Comparison of ENCODE assay signal across 19 cellular contexts in the genomic region with DNA sequence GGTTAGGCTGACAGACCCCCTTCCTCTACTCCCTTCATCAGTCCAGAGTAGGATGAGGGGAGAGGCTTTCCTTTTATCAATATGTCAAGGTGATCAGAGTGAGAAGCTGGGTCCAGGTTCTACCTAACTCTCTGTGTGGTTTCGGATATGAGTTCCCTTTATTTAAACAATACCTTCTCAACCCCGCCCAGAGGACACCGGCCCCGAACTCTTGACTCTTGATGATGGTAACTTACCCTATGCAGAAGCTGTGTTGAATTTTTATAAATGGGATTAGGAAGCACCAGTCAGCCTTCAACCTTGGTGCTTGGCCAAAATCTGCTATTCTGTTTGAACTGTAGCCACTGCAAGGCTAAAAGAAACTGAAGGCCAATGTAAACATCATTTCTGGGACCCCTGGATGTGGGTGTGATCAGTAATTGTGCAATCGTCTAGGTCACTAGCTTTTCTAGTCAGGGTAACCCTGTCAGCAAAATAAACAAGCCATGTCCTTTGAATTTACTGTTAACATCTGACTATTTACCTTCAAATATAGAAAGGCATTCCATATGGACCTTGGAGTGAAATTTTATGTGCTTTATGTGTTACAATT.
DNase-seq lines count a peak whose midpoint lies in the region; ATAC-seq, FAIRE-seq and TF ChIP-seq lines count a peak whose summit lies in the region.
"Had no signal": no experiment of that assay in that cellular context is flagged by ENCODE, and none has a peak within 500 bp of the region (broad histone marks: within the 10 kb centered on the region; RNA-seq: fewer than 3 reads in every experiment).

No MANE protein-coding gene starts in this region.

- TF ChIP-seq POLR2A in upper lobe of left lung (IDR thresholded peaks at IDR 0.05), result no peak

- TF ChIP-seq CTCF in D721Med (IDR thresholded peaks at IDR 0.05; ENCODE audit: insufficient read depth, missing control alignments) (no peak), fibroblast of mammary gland (conservative IDR thresholded peaks at IDR 0.05; ENCODE audit: control insufficient read depth, insufficient read depth, low read depth, low read length) (no peak), liver (IDR thresholded peaks at IDR 0.05; ENCODE audit: low read depth, low read length, missing input control) (no peak), upper lobe of left lung (IDR thresholded peaks at IDR 0.05) (no peak)

- no peak for TF ChIP-seq EP300 in upper lobe of left lung (IDR thresholded peaks at IDR 0.05)

- H3K4me1 Mint-ChIP-seq in CD4-positive, alpha-beta memory T cell, result no peaks in the 10 kb centered on the region

- 35% methylated on average over 5 of the region's 5 CpGs for WGBS in liver
- 51% methylated on average over 5 of the region's 5 CpGs for WGBS in upper lobe of left lung, 2 donors

- H3K27ac Mint-ChIP-seq in CD4-positive, alpha-beta memory T cell, result no peak overlapping the region

- peak overlapping the region in 1 of 2 donors; percentile 12 for H3K27ac ChIP-seq in liver (ENCODE audit: low read depth in 1 of 2, low read length in 2 of 2)
- H3K27ac ChIP-seq in upper lobe of left lung, result no peak overlapping the region
- no peak overlapping the region for H3K27ac ChIP-seq in CD4-positive, alpha-beta memory T cell (ENCODE audit: low read depth, low read length)
- H3K27ac ChIP-seq: A549; BLaER1 treated with 17β-estradiol and CSF1 and Interleukin-3, amounts not matched to agents 10 nM and 100 nM; SJCRH30 had no signal

- ATAC-seq in upper lobe of left lung (ENCODE audit: low FRiP score in 2 of 2) (no peak), HG03135 (IDR thresholded peaks at IDR 0.05; ENCODE audit: unreplicated experiment) (no peak)
- ATAC-seq: A549 had no signal

- CTCF ChIA-PET in CD4-positive, alpha-beta memory T cell (lab: Charles Lee; ENCODE audit: partially characterized antibody), result no interaction called here

- H3K9ac ChIP-seq in liver (ENCODE audit: low read depth in 1 of 2, low read length in 2 of 2), result no peak overlapping the region
- H3K9ac ChIP-seq: BLaER1 treated with 17β-estradiol and CSF1 and Interleukin-3, amounts not matched to agents 10 nM and 100 nM had no signal

- no peaks in the 10 kb centered on the region for H3K36me3 ChIP-seq in MG63
- H3K36me3 ChIP-seq in liver (ENCODE audit: control insufficient read depth in 4 of 4, insufficient read depth in 3 of 4, low read depth in 1 of 4, low read length in 3 of 4), result no peaks in the 10 kb centered on the region
- H3K36me3 ChIP-seq in upper lobe of left lung, result no peaks in the 10 kb centered on the region
- H3K36me3 ChIP-seq in CD4-positive, alpha-beta memory T cell (ENCODE audit: insufficient read depth, low read length), result no peaks in the 10 kb centered on the region
- H3K36me3 ChIP-seq: BLaER1 treated with 17β-estradiol and CSF1 and Interleukin-3, amounts not matched to agents 10 nM and 100 nM; SJCRH30 had no signal

- H3K9me3 Mint-ChIP-seq in CD4-positive, alpha-beta memory T cell, result peaks cover 0 to 10% (median 6%) of the 10 kb centered on the region in 8 donors

- H3K27me3 ChIP-seq in MG63 (no peaks in the 10 kb centered on the region), liver (ENCODE audit: control insufficient read depth in 4 of 4, insufficient read depth in 4 of 4, low read length in 3 of 4) (no peaks in the 10 kb centered on the region), upper lobe of left lung (no peaks in the 10 kb centered on the region)
- no peaks in the 10 kb centered on the region for H3K27me3 ChIP-seq in CD4-positive, alpha-beta memory T cell (ENCODE audit: insufficient read depth, low read length)
- H3K27me3 ChIP-seq: BLaER1 treated with 17β-estradiol and CSF1 and Interleukin-3, amounts not matched to agents 10 nM and 100 nM; SJCRH30 had no signal

- H3K4me1 ChIP-seq in liver (ENCODE audit: control insufficient read depth in 4 of 4, insufficient read depth in 4 of 4, low read length in 3 of 4), result peaks cover 0 to 9% (median 3%) of the 10 kb centered on the region in 4 donors
- no peaks in the 10 kb centered on the region for H3K4me1 ChIP-seq in upper lobe of left lung
- no peaks in the 10 kb centered on the region for H3K4me1 ChIP-seq in CD4-positive, alpha-beta memory T cell (ENCODE audit: insufficient read depth, low read length)
- H3K4me1 ChIP-seq: A549; BLaER1 treated with 17β-estradiol and CSF1 and Interleukin-3, amounts not matched to agents 10 nM and 100 nM; SJCRH30 had no signal

- no peak overlapping the region for H3K4me3 ChIP-seq in MG63
- no peak overlapping the region for H3K4me3 ChIP-seq in fibroblast of mammary gland (ENCODE audit: control insufficient read depth, low read depth, low read length)
- no peak overlapping the region for H3K4me3 ChIP-seq in liver (ENCODE audit: low read depth in 1 of 3, low read length in 3 of 3)
- no peak overlapping the region for H3K4me3 ChIP-seq in upper lobe of left lung
- no peak overlapping the region for H3K4me3 ChIP-seq in CD4-positive, alpha-beta memory T cell (ENCODE audit: low read length in 2 of 2)
- H3K4me3 ChIP-seq: A549; BLaER1 treated with 17β-estradiol and CSF1 and Interleukin-3, amounts not matched to agents 10 nM and 100 nM; SJCRH30 had no signal

- no peaks in the 10 kb centered on the region for H3K27me3 Mint-ChIP-seq in CD4-positive, alpha-beta memory T cell

- no peaks in the 10 kb centered on the region for H3K36me3 Mint-ChIP-seq in CD4-positive, alpha-beta memory T cell

- H3K9me3 ChIP-seq in MG63, result no peaks in the 10 kb centered on the region
- H3K9me3 ChIP-seq in liver (ENCODE audit: control insufficient read depth in 4 of 4, low read length in 3 of 4), result no peaks in the 10 kb centered on the region
- H3K9me3 ChIP-seq in upper lobe of left lung, result no peaks in the 10 kb centered on the region
- H3K9me3 ChIP-seq in CD4-positive, alpha-beta memory T cell (ENCODE audit: control insufficient read depth in 1 of 2, low read length in 2 of 2), result no peaks in the 10 kb centered on the region
- H3K9me3 ChIP-seq: A549; BLaER1 treated with 17β-estradiol and CSF1 and Interleukin-3, amounts not matched to agents 10 nM and 100 nM; SJCRH30 had no signal

- DNase-seq in D721Med (ENCODE audit: insufficient read length, low spot score), result no peak
- DNase-seq in MG63, result peak; percentile 16
- DNase-seq in fibroblast of mammary gland (ENCODE audit: low read depth), result peak; percentile 25
- DNase-seq in upper lobe of left lung, result no peak
- DNase-seq in CD4-positive, alpha-beta memory T cell, result no peak
- no peak for DNase-seq in middle frontal gyrus (ENCODE audit: extremely low spot score, low spot score)
- DNase-seq: EL, KG1, NCI-H1105, NCI-H1694, NCI-H226, NCI-H524 treated with DMSO at 0.1 percent for 48 hours, RPMI8226, SJCRH30 had no signal

- POLR2A ChIA-PET in CD4-positive, alpha-beta memory T cell (lab: Charles Lee; ENCODE audit: partially characterized antibody), result no interaction called here

- peak in 1 of 2 donors; percentile 49 for TF ChIP-seq RAD21 in liver (IDR thresholded peaks at IDR 0.05)

- intact Hi-C loops in CD4-positive, alpha-beta memory T cell (cut with micrococcal nuclease), result no loop called here

- no peak overlapping the region for H3K4me3 Mint-ChIP-seq in CD4-positive, alpha-beta memory T cell

- FAIRE-seq in D721Med (lab: Jason Lieb, UNC), result peak; percentile 38
- FAIRE-seq: A549, H1 had no signal

TF ChIP-seq in liver, 16 proteins besides CTCF, POLR2A, EP300 and RAD21 (continues in another document):
- TF ChIP-seq YY1 (IDR thresholded peaks at IDR 0.05) (peak; percentile 66), HNF4G (IDR thresholded peaks at IDR 0.05) (no peak), FOXA1 (IDR thresholded peaks at IDR 0.05) (peak; percentile 91), JUND (IDR thresholded peaks at IDR 0.05) (peak in 1 of 2 donors; percentile 59), SP1 (IDR thresholded peaks at IDR 0.05) (peak; percentile 43), EGR1 (IDR thresholded peaks at IDR 0.05; ENCODE audit: low read depth in 2 of 2) (no peak), NR2F2 (IDR thresholded peaks at IDR 0.05) (no peak), RXRA (IDR thresholded peaks at IDR 0.05) (peak; percentile 49 to 86), GABPA (IDR thresholded peaks at IDR 0.05 in 1 of 2, conservative IDR thresholded peaks at IDR 0.05 in 1 of 2) (no peak), FOXA2 (IDR thresholded peaks at IDR 0.05) (peak; percentile 98)
- TF ChIP-seq, protein P1, sequence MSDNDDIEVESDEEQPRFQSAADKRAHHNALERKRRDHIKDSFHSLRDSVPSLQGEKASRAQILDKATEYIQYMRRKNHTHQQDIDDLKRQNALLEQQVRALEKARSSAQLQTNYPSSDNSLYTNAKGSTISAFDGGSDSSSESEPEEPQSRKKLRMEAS (IDR thresholded peaks at IDR 0.05), result peak; percentile 57
- TF ChIP-seq, protein P2, sequence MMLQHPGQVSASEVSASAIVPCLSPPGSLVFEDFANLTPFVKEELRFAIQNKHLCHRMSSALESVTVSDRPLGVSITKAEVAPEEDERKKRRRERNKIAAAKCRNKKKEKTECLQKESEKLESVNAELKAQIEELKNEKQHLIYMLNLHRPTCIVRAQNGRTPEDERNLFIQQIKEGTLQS (IDR thresholded peaks at IDR 0.05), result no peak
- TF ChIP-seq, protein P3, sequence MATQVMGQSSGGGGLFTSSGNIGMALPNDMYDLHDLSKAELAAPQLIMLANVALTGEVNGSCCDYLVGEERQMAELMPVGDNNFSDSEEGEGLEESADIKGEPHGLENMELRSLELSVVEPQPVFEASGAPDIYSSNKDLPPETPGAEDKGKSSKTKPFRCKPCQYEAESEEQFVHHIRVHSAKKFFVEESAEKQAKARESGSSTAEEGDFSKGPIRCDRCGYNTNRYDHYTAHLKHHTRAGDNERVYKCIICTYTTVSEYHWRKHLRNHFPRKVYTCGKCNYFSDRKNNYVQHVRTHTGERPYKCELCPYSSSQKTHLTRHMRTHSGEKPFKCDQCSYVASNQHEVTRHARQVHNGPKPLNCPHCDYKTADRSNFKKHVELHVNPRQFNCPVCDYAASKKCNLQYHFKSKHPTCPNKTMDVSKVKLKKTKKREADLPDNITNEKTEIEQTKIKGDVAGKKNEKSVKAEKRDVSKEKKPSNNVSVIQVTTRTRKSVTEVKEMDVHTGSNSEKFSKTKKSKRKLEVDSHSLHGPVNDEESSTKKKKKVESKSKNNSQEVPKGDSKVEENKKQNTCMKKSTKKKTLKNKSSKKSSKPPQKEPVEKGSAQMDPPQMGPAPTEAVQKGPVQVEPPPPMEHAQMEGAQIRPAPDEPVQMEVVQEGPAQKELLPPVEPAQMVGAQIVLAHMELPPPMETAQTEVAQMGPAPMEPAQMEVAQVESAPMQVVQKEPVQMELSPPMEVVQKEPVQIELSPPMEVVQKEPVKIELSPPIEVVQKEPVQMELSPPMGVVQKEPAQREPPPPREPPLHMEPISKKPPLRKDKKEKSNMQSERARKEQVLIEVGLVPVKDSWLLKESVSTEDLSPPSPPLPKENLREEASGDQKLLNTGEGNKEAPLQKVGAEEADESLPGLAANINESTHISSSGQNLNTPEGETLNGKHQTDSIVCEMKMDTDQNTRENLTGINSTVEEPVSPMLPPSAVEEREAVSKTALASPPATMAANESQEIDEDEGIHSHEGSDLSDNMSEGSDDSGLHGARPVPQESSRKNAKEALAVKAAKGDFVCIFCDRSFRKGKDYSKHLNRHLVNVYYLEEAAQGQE (IDR thresholded peaks at IDR 0.05), result peak; percentile 72

Comparison
In these comparisons a context has a peak if more than half of its experiments do, and no peak if none do; other contexts are left out.
1. DNase-seq: peak in MG63 (single experiment) and fibroblast of mammary gland (single experiment); none in D721Med (single experiment), upper lobe of left lung (0 of 2), CD4-positive, alpha-beta memory T cell (0 of 5) and middle frontal gyrus (single experiment).